In genomic region chr14:69191340-69192111, GRCh38 we compare ENCODE assay signal across 8 cellular contexts. TPM values are rescaled to one million over a fixed set of nuclear protein-coding genes. Genes with fewer than 3 reads are reported as not detected.
DNase-seq lines count a peak whose midpoint lies in the region; ATAC-seq and TF ChIP-seq lines count a peak whose summit lies in the region.

A gene with protein sequence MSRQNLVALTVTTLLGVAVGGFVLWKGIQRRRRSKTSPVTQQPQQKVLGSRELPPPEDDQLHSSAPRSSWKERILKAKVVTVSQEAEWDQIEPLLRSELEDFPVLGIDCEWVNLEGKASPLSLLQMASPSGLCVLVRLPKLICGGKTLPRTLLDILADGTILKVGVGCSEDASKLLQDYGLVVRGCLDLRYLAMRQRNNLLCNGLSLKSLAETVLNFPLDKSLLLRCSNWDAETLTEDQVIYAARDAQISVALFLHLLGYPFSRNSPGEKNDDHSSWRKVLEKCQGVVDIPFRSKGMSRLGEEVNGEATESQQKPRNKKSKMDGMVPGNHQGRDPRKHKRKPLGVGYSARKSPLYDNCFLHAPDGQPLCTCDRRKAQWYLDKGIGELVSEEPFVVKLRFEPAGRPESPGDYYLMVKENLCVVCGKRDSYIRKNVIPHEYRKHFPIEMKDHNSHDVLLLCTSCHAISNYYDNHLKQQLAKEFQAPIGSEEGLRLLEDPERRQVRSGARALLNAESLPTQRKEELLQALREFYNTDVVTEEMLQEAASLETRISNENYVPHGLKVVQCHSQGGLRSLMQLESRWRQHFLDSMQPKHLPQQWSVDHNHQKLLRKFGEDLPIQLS (plus strand): TSS chr14:69191498. CDS start chr14:69209471, 17,973 bp downstream.

- H3K4me1 Mint-ChIP-seq in HFFc6 (ENCODE audit: low read depth) = peaks cover 32% of the 10 kb centered on the region

- peaks cover 11% of the 10 kb centered on the region; the same call in 1 of the 2 replicates for H3K36me3 Mint-ChIP-seq in HFFc6 (ENCODE audit: low read depth)

- H3K27ac ChIP-seq in upper lobe of left lung = peak within 1 kb of the TSS; percentile 75 to 87 (median 76)

- peak in 3 of 4 donors; percentile 28 to 65 (median 44) for TF ChIP-seq POLR2A in upper lobe of left lung (IDR thresholded peaks at IDR 0.05)

- no peaks in the 10 kb centered on the region for H3K27me3 ChIP-seq in upper lobe of left lung

- 1% methylated on average over 8 to 39 of the region's 58 CpGs for WGBS in upper lobe of left lung, 2 donors

- H3K27me3 Mint-ChIP-seq in HFFc6 (ENCODE audit: insufficient read depth) = no peaks in the 10 kb centered on the region

- peak within 1 kb of the TSS; percentile 82 for H3K27ac Mint-ChIP-seq in HFFc6

- H3K4me1 ChIP-seq in upper lobe of left lung = peaks cover 0 to 9% (median 5%) of the 10 kb centered on the region in 4 donors

- H3K9me3 ChIP-seq in upper lobe of left lung = no peaks in the 10 kb centered on the region

- H3K9me3 Mint-ChIP-seq in HFFc6 = no peaks in the 10 kb centered on the region

- TF ChIP-seq EP300 in upper lobe of left lung (IDR thresholded peaks at IDR 0.05) = peak in 1 of 4 donors; percentile 28

- H3K4me3 Mint-ChIP-seq in HFFc6 = peak within 1 kb of the TSS; percentile 95

- intact Hi-C loops in left cardiac atrium (cut with DNase I) (loop anchor here in 1 of 2 donors (1.0 kb wide), 1 partner anchor 38 kb away; the partner anchor contains the start of gene DCAF5), posterior vena cava (cut with DNase I) (no loop called here)

- TF ChIP-seq CTCF in HFFc6 (IDR thresholded peaks at IDR 0.05) (no peak), upper lobe of left lung (IDR thresholded peaks at IDR 0.05) (no peak)

- ATAC-seq in left cardiac atrium (peak; percentile 99), upper lobe of left lung (ENCODE audit: low FRiP score in 2 of 2) (peak; percentile 96 to 98)

- DNase-seq in GM04504 (ENCODE audit: low read depth) (peak; percentile 60), HFFc6 (peak; percentile 60), NCI-H1092 treated with DMSO at 0.1 percent for 48 hours (lab: John Stamatoyannopoulos, UW) (peak; percentile 97), T follicular helper cell (ENCODE audit: low read depth) (peak; percentile 39), amniotic epithelial cell (ENCODE audit: low read depth) (peak; percentile 81), left cardiac atrium (peak; percentile 88), posterior vena cava (ENCODE audit: low spot score) (peak; percentile 93), upper lobe of left lung (peak; percentile 94 to 95)

- H3K36me3 ChIP-seq in upper lobe of left lung = no peaks in the 10 kb centered on the region

- H3K4me3 ChIP-seq in upper lobe of left lung = peak within 1 kb of the TSS; percentile 64 to 98 (median 82)

RNA-seq across cellular contexts. Expression of the gene that starts here (rescaled TPM):
- 10 to 100 TPM; 13.8 to 19.2 (median 15.2) TPM for total RNA-seq in HFFc6 (2021; fragmentation: NEBNext Ultra II Directional; extraction: Animal tissue kit (Norgen Biotek cat#: 25700))
- 10 to 100 TPM; 15.8 to 17.1 TPM for total RNA-seq in left cardiac atrium
- 10 to 100 TPM; 17.9 to 21.0 TPM for total RNA-seq in posterior vena cava
- 10 to 100 TPM; 18.4 to 30.4 (median 21.1) TPM for total RNA-seq in upper lobe of left lung

Comparison
In these comparisons a context has a peak if more than half of its experiments do, and no peak if none do; other contexts are left out.
1. Peak in every context shown above with its lines: DNase-seq, ATAC-seq, H3K4me3 ChIP-seq and H3K27ac ChIP-seq.
2. DNase-seq: peak in every context shown above with its lines; median percentile 97 in NCI-H1092 treated with DMSO at 0.1 percent for 48 hours; 94 in upper lobe of left lung; 93 in posterior vena cava; 88 in left cardiac atrium; 81 in amniotic epithelial cell; 60 in GM04504; 60 in HFFc6; 39 in T follicular helper cell.